Comparison of ENCODE assay signal across 1 cellular context in the genomic region with DNA sequence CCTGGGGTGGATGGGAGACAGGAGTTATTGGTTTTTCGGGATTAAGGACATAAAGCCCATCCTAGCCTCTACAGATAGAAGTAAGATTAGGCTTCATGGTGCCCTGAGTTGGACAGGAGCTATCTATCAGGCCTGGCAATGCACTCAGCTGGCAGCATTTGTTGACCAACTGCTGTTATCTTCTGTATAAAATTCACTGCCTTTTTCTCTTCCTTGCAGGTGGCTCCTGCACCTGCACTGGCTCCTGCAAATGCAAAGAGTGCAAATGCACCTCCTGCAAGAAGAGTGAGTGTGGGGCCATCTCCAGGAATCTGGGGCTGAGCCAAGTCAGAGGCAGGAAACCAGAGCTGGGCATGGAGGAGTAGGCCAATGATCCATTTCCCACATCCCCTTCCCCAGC.
TF ChIP-seq lines count a peak whose summit lies in the region.

No MANE protein-coding gene starts in this region.

TF ChIP-seq in A549, 52 proteins besides CTCF, POLR2A, EP300 and RAD21:
- no peak for TF ChIP-seq HOXB13 (CRISPR knock-in tag; IDR thresholded peaks at IDR 0.05; ENCODE audit: low read depth)
- TF ChIP-seq SMC3 (IDR thresholded peaks at IDR 0.05), result no peak
- TF ChIP-seq ZNF302 (CRISPR knock-in tag; IDR thresholded peaks at IDR 0.05), result no peak
- no peak for TF ChIP-seq PHF8 (IDR thresholded peaks at IDR 0.05; ENCODE audit: borderline replicate concordance, low read depth)
- TF ChIP-seq CBX2 (IDR thresholded peaks at IDR 0.05; ENCODE audit: borderline replicate concordance, low read depth), result no peak
- TF ChIP-seq CBX8 (IDR thresholded peaks at IDR 0.05), result no peak
- TF ChIP-seq ESRRA (IDR thresholded peaks at IDR 0.05; ENCODE audit: borderline replicate concordance, low read length), result no peak
- TF ChIP-seq HOXB5 (CRISPR knock-in tag; IDR thresholded peaks at IDR 0.05), result no peak
- no peak for TF ChIP-seq BHLHE40 (IDR thresholded peaks at IDR 0.05; ENCODE audit: low read depth, low read length)
- no peak for TF ChIP-seq KDM1A (IDR thresholded peaks at IDR 0.05; ENCODE audit: low read depth)
- TF ChIP-seq CHD4 (IDR thresholded peaks at IDR 0.05; ENCODE audit: borderline replicate concordance), result no peak
- TF ChIP-seq CHD2 (IDR thresholded peaks at IDR 0.05; ENCODE audit: low read length, partially characterized antibody), result no peak
- TF ChIP-seq RFX5 (IDR thresholded peaks at IDR 0.05), result no peak
- TF ChIP-seq, protein P1, sequence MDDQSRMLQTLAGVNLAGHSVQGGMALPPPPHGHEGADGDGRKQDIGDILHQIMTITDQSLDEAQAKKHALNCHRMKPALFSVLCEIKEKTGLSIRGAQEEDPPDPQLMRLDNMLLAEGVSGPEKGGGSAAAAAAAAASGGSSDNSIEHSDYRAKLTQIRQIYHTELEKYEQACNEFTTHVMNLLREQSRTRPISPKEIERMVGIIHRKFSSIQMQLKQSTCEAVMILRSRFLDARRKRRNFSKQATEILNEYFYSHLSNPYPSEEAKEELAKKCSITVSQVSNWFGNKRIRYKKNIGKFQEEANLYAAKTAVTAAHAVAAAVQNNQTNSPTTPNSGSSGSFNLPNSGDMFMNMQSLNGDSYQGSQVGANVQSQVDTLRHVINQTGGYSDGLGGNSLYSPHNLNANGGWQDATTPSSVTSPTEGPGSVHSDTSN (IDR thresholded peaks at IDR 0.05), result no peak
- no peak for TF ChIP-seq NFE2L2 (conservative IDR thresholded peaks at IDR 0.05; ENCODE audit: low read length)
- no peak for TF ChIP-seq POLR2AphosphoS2 (conservative IDR thresholded peaks at IDR 0.05; ENCODE audit: low read length)
- TF ChIP-seq FOSB (CRISPR knock-in tag; IDR thresholded peaks at IDR 0.05), result no peak
- no peak for TF ChIP-seq SREBF2 (IDR thresholded peaks at IDR 0.05)
- TF ChIP-seq MAFK (IDR thresholded peaks at IDR 0.05; ENCODE audit: partially characterized antibody), result no peak
- TF ChIP-seq EHF (CRISPR knock-in tag; IDR thresholded peaks at IDR 0.05), result no peak
